ENCODE assay signal across 2 cellular contexts in genomic region chr16:78072275-78072674, GRCh38.
A peak's percentile ranks its signal among the peaks of the same experiment; 100 is the strongest.
TF ChIP-seq lines count a peak whose summit lies in the region.

No MANE protein-coding gene starts in this region.

TF ChIP-seq in GM23338, 12 proteins besides CTCF, POLR2A, EP300 and RAD21:
- peak; percentile 55; the same call in 1 of the 2 replicates for TF ChIP-seq ETS1 (IDR thresholded peaks at IDR 0.05)
- peak; percentile 74; the same call in 1 of the 2 replicates for TF ChIP-seq ZNF462 (CRISPR knock-in tag; IDR thresholded peaks at IDR 0.05)
- no peak for TF ChIP-seq CREB1 (CRISPR knock-in tag; IDR thresholded peaks at IDR 0.05; ENCODE audit: low read depth)
- TF ChIP-seq EZH2 (IDR thresholded peaks at IDR 0.05; ENCODE audit: low read depth, unreplicated experiment): no peak
- TF ChIP-seq JUNB (IDR thresholded peaks at IDR 0.05; ENCODE audit: unreplicated experiment): no peak
- TF ChIP-seq NANOG (IDR thresholded peaks at IDR 0.05; ENCODE audit: borderline replicate concordance): peak; percentile 61; the same call in 1 of the 2 replicates
- peak; percentile 84 for TF ChIP-seq POLR2AphosphoS5 (IDR thresholded peaks at IDR 0.05; ENCODE audit: low read depth)
- TF ChIP-seq ZNF114 (CRISPR knock-in tag; IDR thresholded peaks at IDR 0.05): no peak

TF ChIP-seq in WTC11, 78 proteins besides CTCF, POLR2A, EP300 and RAD21:
- TF ChIP-seq ZNF317 (CRISPR knock-in tag; IDR thresholded peaks at IDR 0.05; ENCODE audit: borderline replicate concordance, low read depth): no peak
- no peak for TF ChIP-seq KAT7 (CRISPR knock-in tag; IDR thresholded peaks at IDR 0.05; ENCODE audit: borderline replicate concordance)
- TF ChIP-seq TP53 (CRISPR knock-in tag; IDR thresholded peaks at IDR 0.05): no peak
- TF ChIP-seq ZNF263 (CRISPR knock-in tag; IDR thresholded peaks at IDR 0.05; ENCODE audit: low read depth): no peak
- no peak for TF ChIP-seq HMGA2 (CRISPR knock-in tag; IDR thresholded peaks at IDR 0.05)
- TF ChIP-seq, protein P1, sequence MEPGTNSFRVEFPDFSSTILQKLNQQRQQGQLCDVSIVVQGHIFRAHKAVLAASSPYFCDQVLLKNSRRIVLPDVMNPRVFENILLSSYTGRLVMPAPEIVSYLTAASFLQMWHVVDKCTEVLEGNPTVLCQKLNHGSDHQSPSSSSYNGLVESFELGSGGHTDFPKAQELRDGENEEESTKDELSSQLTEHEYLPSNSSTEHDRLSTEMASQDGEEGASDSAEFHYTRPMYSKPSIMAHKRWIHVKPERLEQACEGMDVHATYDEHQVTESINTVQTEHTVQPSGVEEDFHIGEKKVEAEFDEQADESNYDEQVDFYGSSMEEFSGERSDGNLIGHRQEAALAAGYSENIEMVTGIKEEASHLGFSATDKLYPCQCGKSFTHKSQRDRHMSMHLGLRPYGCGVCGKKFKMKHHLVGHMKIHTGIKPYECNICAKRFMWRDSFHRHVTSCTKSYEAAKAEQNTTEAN (CRISPR knock-in tag; IDR thresholded peaks at IDR 0.05): no peak
- no peak for TF ChIP-seq RELA (CRISPR knock-in tag; IDR thresholded peaks at IDR 0.05; ENCODE audit: borderline replicate concordance)
- TF ChIP-seq, protein P2, sequence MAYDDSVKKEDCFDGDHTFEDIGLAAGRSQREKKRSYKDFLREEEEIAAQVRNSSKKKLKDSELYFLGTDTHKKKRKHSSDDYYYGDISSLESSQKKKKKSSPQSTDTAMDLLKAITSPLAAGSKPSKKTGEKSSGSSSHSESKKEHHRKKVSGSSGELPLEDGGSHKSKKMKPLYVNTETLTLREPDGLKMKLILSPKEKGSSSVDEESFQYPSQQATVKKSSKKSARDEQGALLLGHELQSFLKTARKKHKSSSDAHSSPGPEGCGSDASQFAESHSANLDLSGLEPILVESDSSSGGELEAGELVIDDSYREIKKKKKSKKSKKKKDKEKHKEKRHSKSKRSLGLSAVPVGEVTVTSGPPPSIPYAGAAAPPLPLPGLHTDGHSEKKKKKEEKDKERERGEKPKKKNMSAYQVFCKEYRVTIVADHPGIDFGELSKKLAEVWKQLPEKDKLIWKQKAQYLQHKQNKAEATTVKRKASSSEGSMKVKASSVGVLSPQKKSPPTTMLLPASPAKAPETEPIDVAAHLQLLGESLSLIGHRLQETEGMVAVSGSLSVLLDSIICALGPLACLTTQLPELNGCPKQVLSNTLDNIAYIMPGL (CRISPR knock-in tag; IDR thresholded peaks at IDR 0.05): no peak
- TF ChIP-seq ZNF423 (CRISPR knock-in tag; IDR thresholded peaks at IDR 0.05): no peak
- TF ChIP-seq TCF7 (CRISPR knock-in tag; IDR thresholded peaks at IDR 0.05; ENCODE audit: low read depth): no peak
- no peak for TF ChIP-seq MLX (CRISPR knock-in tag; IDR thresholded peaks at IDR 0.05)
- TF ChIP-seq NR2C2 (CRISPR knock-in tag; IDR thresholded peaks at IDR 0.05): no peak
- peak; percentile 24; the same call in 1 of the 2 replicates for TF ChIP-seq FOXP4 (CRISPR knock-in tag; IDR thresholded peaks at IDR 0.05)
- no peak for TF ChIP-seq IRF2 (CRISPR knock-in tag; IDR thresholded peaks at IDR 0.05; ENCODE audit: borderline replicate concordance, low read depth)
- TF ChIP-seq NR3C1 (CRISPR knock-in tag; conservative IDR thresholded peaks at IDR 0.05; ENCODE audit: low read depth): no peak
- TF ChIP-seq TEAD4 (CRISPR knock-in tag; IDR thresholded peaks at IDR 0.05): no peak
- TF ChIP-seq ATF1 (CRISPR knock-in tag; IDR thresholded peaks at IDR 0.05): no peak
- no peak for TF ChIP-seq IRF1 (CRISPR knock-in tag; IDR thresholded peaks at IDR 0.05)
- TF ChIP-seq MAX (CRISPR knock-in tag; IDR thresholded peaks at IDR 0.05): no peak
- no peak for TF ChIP-seq JUN (CRISPR knock-in tag; IDR thresholded peaks at IDR 0.05)
- 0 out of 2 replicates have a peak, but pooled peaks have one; percentile 35 for TF ChIP-seq SP1 (CRISPR knock-in tag; conservative IDR thresholded peaks at IDR 0.05)
- peak; percentile 26; the same call in 1 of the 2 replicates for TF ChIP-seq TEAD1 (CRISPR knock-in tag; IDR thresholded peaks at IDR 0.05)
- no peak for TF ChIP-seq ZBTB21 (CRISPR knock-in tag; IDR thresholded peaks at IDR 0.05; ENCODE audit: borderline replicate concordance)
- TF ChIP-seq MYBL2 (CRISPR knock-in tag; IDR thresholded peaks at IDR 0.05): no peak
- TF ChIP-seq ESRRA (CRISPR knock-in tag; IDR thresholded peaks at IDR 0.05; ENCODE audit: borderline replicate concordance): no peak
- TF ChIP-seq FOXJ3 (CRISPR knock-in tag; IDR thresholded peaks at IDR 0.05; ENCODE audit: borderline replicate concordance): no peak
- no peak for TF ChIP-seq GABPB1 (CRISPR knock-in tag; IDR thresholded peaks at IDR 0.05)
- TF ChIP-seq ATF2 (CRISPR knock-in tag; IDR thresholded peaks at IDR 0.05; ENCODE audit: borderline replicate concordance, low read depth): no peak
- TF ChIP-seq, protein P3, sequence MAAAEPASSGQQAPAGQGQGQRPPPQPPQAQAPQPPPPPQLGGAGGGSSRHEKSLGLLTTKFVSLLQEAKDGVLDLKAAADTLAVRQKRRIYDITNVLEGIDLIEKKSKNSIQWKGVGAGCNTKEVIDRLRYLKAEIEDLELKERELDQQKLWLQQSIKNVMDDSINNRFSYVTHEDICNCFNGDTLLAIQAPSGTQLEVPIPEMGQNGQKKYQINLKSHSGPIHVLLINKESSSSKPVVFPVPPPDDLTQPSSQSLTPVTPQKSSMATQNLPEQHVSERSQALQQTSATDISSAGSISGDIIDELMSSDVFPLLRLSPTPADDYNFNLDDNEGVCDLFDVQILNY (CRISPR knock-in tag; IDR thresholded peaks at IDR 0.05): no peak
- TF ChIP-seq RORB (CRISPR knock-in tag; IDR thresholded peaks at IDR 0.05): no peak
- no peak for TF ChIP-seq NFATC4 (CRISPR knock-in tag; IDR thresholded peaks at IDR 0.05)
- no peak for TF ChIP-seq ZNF671 (CRISPR knock-in tag; IDR thresholded peaks at IDR 0.05)
- TF ChIP-seq FOXP1 (CRISPR knock-in tag; IDR thresholded peaks at IDR 0.05; ENCODE audit: borderline replicate concordance): no peak
- TF ChIP-seq CREB1 (CRISPR knock-in tag; IDR thresholded peaks at IDR 0.05): no peak
- peak; percentile 77 for TF ChIP-seq FOXK1 (CRISPR knock-in tag; IDR thresholded peaks at IDR 0.05)
- TF ChIP-seq, protein P4, sequence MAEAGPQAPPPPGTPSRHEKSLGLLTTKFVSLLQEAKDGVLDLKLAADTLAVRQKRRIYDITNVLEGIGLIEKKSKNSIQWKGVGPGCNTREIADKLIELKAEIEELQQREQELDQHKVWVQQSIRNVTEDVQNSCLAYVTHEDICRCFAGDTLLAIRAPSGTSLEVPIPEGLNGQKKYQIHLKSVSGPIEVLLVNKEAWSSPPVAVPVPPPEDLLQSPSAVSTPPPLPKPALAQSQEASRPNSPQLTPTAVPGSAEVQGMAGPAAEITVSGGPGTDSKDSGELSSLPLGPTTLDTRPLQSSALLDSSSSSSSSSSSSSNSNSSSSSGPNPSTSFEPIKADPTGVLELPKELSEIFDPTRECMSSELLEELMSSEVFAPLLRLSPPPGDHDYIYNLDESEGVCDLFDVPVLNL (CRISPR knock-in tag; IDR thresholded peaks at IDR 0.05; ENCODE audit: borderline replicate concordance, low read depth): no peak
